15 cellular contexts compared by ENCODE assay signal in the genomic region with DNA sequence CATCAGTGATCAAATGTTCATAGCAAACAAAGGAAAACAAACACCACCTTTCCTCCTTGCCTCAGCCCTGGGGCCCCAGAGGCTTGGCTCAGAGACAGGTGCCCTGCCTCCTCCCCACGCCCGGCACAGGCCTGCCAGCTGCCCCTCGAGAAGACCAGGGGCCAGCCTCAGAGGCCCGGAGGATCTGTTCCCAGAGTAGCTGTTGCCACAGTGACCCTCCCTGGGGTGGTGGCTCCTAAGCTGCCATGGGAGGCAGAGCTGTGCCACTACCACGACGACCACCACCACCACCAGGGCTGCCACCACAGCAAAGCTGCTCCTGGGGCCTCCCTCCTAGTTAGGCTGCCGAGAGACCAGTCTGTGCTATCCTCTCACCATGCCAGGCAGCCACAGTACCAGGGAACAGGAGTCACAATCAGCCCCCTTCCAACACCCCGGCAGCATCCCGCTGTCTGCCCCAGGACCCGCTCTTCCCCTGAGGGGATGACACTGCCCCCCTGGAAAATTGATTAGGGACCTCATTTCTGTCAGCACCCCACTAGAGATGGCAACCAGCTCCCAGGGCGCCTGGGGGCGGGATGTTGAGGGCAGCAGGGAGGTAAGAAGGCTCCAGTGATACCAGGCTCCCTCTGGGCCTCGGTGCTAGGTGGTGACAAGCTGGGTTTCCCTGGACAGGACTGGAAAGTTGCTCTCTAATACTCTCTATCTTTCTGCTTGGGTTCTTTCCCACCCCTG. TPM values are rescaled to one million over a fixed set of nuclear protein-coding genes. Genes with fewer than 3 reads are reported as not detected.
DNase-seq lines count a peak whose midpoint lies in the region; ATAC-seq and TF ChIP-seq lines count a peak whose summit lies in the region.
"Had no signal": no experiment of that assay in that cellular context is flagged by ENCODE, and none has a peak within 500 bp of the region (broad histone marks: within the 10 kb centered on the region; RNA-seq: fewer than 3 reads in every experiment).

No MANE protein-coding gene starts in this region.

- peaks cover 35% of the 10 kb centered on the region for H3K4me1 Mint-ChIP-seq in endothelial cell (ENCODE audit: unreplicated experiment)

- TF ChIP-seq POLR2A in right lobe of liver (IDR thresholded peaks at IDR 0.05): no peak

- H3K36me3 Mint-ChIP-seq in endothelial cell (ENCODE audit: low read depth, unreplicated experiment): peaks cover 37% of the 10 kb centered on the region
- H3K36me3 Mint-ChIP-seq: T-cell had no signal

- H3K27ac ChIP-seq in 22Rv1 (peak overlapping the region; percentile 42), left lung (no peak overlapping the region), right lobe of liver (no peak overlapping the region)
- no peak overlapping the region for H3K27ac ChIP-seq in effector memory CD4-positive, alpha-beta T cell (ENCODE audit: insufficient read depth, low read length, poor library complexity, severe bottlenecking)
- H3K27ac ChIP-seq: foreskin keratinocyte, ovary had no signal

- no peaks in the 10 kb centered on the region for H3K36me3 ChIP-seq in left lung
- H3K36me3 ChIP-seq in right lobe of liver: no peaks in the 10 kb centered on the region
- H3K36me3 ChIP-seq in effector memory CD4-positive, alpha-beta T cell (ENCODE audit: control insufficient read depth, insufficient read depth, low read length): no peaks in the 10 kb centered on the region
- H3K36me3 ChIP-seq: ovary had no signal

- intact Hi-C loops in left lung (cut with DNase I): no loop called here
- intact Hi-C loops in right lobe of liver (cut with DNase I): no loop called here

- ATAC-seq in left lung (no peak), right lobe of liver (no peak)
- ATAC-seq: foreskin keratinocyte, T-cell had no signal

- no peaks in the 10 kb centered on the region for H3K27me3 ChIP-seq in left lung
- no peaks in the 10 kb centered on the region for H3K27me3 ChIP-seq in right lobe of liver
- no peaks in the 10 kb centered on the region for H3K27me3 ChIP-seq in effector memory CD4-positive, alpha-beta T cell (replicated peaks; ENCODE audit: control insufficient read depth, insufficient read depth, low read length, poor library complexity, severe bottlenecking)
- H3K27me3 ChIP-seq: foreskin keratinocyte, ovary had no signal

- TF ChIP-seq CTCF in 22Rv1 (IDR thresholded peaks at IDR 0.05) (no peak), endothelial cell (IDR thresholded peaks at IDR 0.05; ENCODE audit: unreplicated experiment) (no peak), left lung (IDR thresholded peaks at IDR 0.05) (no peak), right lobe of liver (IDR thresholded peaks at IDR 0.05) (no peak)

- H3K4me3 Mint-ChIP-seq in endothelial cell (ENCODE audit: unreplicated experiment): peak overlapping the region; percentile 13
- H3K4me3 Mint-ChIP-seq: T-cell had no signal

- no peaks in the 10 kb centered on the region for H3K9me3 Mint-ChIP-seq in endothelial cell (ENCODE audit: unreplicated experiment)
- H3K9me3 Mint-ChIP-seq: T-cell had no signal

- H3K4me1 ChIP-seq in left lung: peaks cover 0 to 26% of the 10 kb centered on the region in 2 donors
- no peaks in the 10 kb centered on the region for H3K4me1 ChIP-seq in right lobe of liver
- no peaks in the 10 kb centered on the region for H3K4me1 ChIP-seq in effector memory CD4-positive, alpha-beta T cell (ENCODE audit: control insufficient read depth, insufficient read depth, low read length, poor library complexity, severe bottlenecking)

- H3K27me3 Mint-ChIP-seq in endothelial cell (ENCODE audit: unreplicated experiment): peaks cover 18% of the 10 kb centered on the region
- H3K27me3 Mint-ChIP-seq: T-cell had no signal

- DNase-seq in DMS153 treated with DMSO at 0.1 percent for 48 hours (lab: John Stamatoyannopoulos, UW; ENCODE audit: unreplicated experiment) (peak; percentile 26), NCI-H2196 (lab: John Stamatoyannopoulos, UW; ENCODE audit: unreplicated experiment) (peak; percentile 57), endothelial cell (ENCODE audit: low spot score) (no peak), left lung (no peak), right lobe of liver (no peak)
- DNase-seq in effector memory CD4-positive, alpha-beta T cell: no peak
- no peak for DNase-seq in stimulated activated CD4-positive, alpha-beta T cell treated with anti-CD3 and anti-CD28 coated beads, Interleukin-4, amount 100 ng/mL, for 1 hour
- DNase-seq: AML-193; central memory CD4-positive, alpha-beta T cell; foreskin keratinocyte; mesendoderm; stimulated activated CD4-positive, alpha-beta T cell treated with anti-CD3 and anti-CD28 coated beads, Interleukin-12 subunit alpha, Interleukin-12 subunit beta, amount 100 ng/mL, for 4 hours; T-cell had no signal

- H3K4me3 ChIP-seq in left lung (no peak overlapping the region), right lobe of liver (no peak overlapping the region)
- no peak overlapping the region for H3K4me3 ChIP-seq in effector memory CD4-positive, alpha-beta T cell (ENCODE audit: insufficient read depth, low read depth, low read length, poor library complexity, severe bottlenecking)
- H3K4me3 ChIP-seq: ovary had no signal

- no peak overlapping the region for H3K27ac Mint-ChIP-seq in endothelial cell (ENCODE audit: unreplicated experiment)
- H3K27ac Mint-ChIP-seq: T-cell had no signal

- WGBS in right lobe of liver (ENCODE audit: insufficient coverage, low coverage, low lambda C conversion rate, missing lambda C conversion rate): no CpG with 5 or more reads among the region's 13 CpGs

- H3K9me3 ChIP-seq in left lung: no peaks in the 10 kb centered on the region
- H3K9me3 ChIP-seq in right lobe of liver: no peaks in the 10 kb centered on the region
- no peaks in the 10 kb centered on the region for H3K9me3 ChIP-seq in effector memory CD4-positive, alpha-beta T cell (ENCODE audit: control insufficient read depth, low read length)
- H3K9me3 ChIP-seq: ovary had no signal

RNA-seq across cellular contexts. Expression of a gene that starts 30.5 kb away (rescaled TPM):
- 37.4 TPM for total RNA-seq in endothelial cell (ENCODE audit: unreplicated experiment)
- 1 to 10 TPM; 7.7 to 9.4 TPM for total RNA-seq in left lung
- 1 to 10 TPM in 4 of 6 experiments, under 1 TPM in 2; 0.37 to 4.4 (median 1.7) TPM for total RNA-seq in right lobe of liver

Comparison
In these comparisons a context has a peak if more than half of its experiments do, and no peak if none do; other contexts are left out.
1. DNase-seq: peak in DMS153 treated with DMSO at 0.1 percent for 48 hours (single experiment) and NCI-H2196 (single experiment); none in endothelial cell (single experiment), left lung (0 of 2), right lobe of liver (0 of 3), effector memory CD4-positive, alpha-beta T cell (0 of 3) and stimulated activated CD4-positive, alpha-beta T cell treated with anti-CD3 and anti-CD28 coated beads, Interleukin-4, amount 100 ng/mL, for 1 hour (single experiment).